Comparison of ENCODE assay signal across 9 cellular contexts in the genomic region with DNA sequence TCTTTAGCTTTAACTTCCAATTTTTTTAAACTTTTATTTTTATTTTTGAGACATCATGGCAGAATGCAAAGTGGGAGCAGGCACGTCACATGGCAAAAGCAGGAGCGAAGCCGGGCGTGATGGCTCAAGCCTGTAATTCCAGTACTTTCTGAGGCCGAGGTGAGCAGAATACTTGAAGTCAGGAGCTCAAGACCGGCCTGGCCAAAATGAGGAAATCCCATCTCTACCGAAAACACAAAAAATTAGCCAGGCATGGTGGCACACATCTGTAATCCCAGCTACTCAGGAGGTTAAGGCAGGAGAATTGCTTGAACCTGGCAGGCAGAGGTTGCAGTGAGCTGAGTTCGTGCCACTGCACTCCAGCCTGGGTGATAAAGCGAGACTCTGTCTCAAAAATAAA. TPM values are rescaled to one million over a fixed set of nuclear protein-coding genes. Genes with fewer than 3 reads are reported as not detected.
DNase-seq lines count a peak whose midpoint lies in the region; ATAC-seq and TF ChIP-seq lines count a peak whose summit lies in the region.
"Not testable (repeated sequence)": the region's sequence is repeated elsewhere in the genome, so short reads cannot be mapped to it uniquely, and the experiment has no call there.
"Had no signal": no experiment of that assay in that cellular context is flagged by ENCODE, and none has a peak within 500 bp of the region (broad histone marks: within the 10 kb centered on the region; RNA-seq: fewer than 3 reads in every experiment).

No MANE protein-coding gene starts in this region.

- H3K36me3 Mint-ChIP-seq in activated CD8-positive, alpha-beta T cell treated with anti-CD3 and anti-CD28 coated beads, Interleukin-2, amount 10 ng/mL, durations not matched to agents 7 days and 5 days (ENCODE audit: low read depth); osteocyte (ENCODE audit: unreplicated experiment): not testable (repeated sequence)

- not testable (repeated sequence) for TF ChIP-seq CTCF in osteocyte (IDR thresholded peaks at IDR 0.05)

- not testable (repeated sequence) for H3K4me1 Mint-ChIP-seq in activated CD8-positive, alpha-beta T cell treated with anti-CD3 and anti-CD28 coated beads, Interleukin-2, amount 10 ng/mL, durations not matched to agents 7 days and 5 days (ENCODE audit: low read depth); osteocyte (ENCODE audit: unreplicated experiment)

- not testable (repeated sequence) for H3K27ac Mint-ChIP-seq in activated CD8-positive, alpha-beta T cell treated with anti-CD3 and anti-CD28 coated beads, Interleukin-2, amount 10 ng/mL, durations not matched to agents 7 days and 5 days; osteocyte (ENCODE audit: unreplicated experiment)

- DNase-seq in activated CD8-positive, alpha-beta T cell treated with anti-CD3 and anti-CD28 coated beads, Interleukin-2, amount 10 ng/mL, durations not matched to agents 7 days and 5 days: peak; percentile 2
- peak; percentile 46 for DNase-seq in osteocyte (ENCODE audit: extremely low spot score, unreplicated experiment)

- POLR2A ChIA-PET in activated CD8-positive, alpha-beta T cell treated with anti-CD3 and anti-CD28 coated beads, Interleukin-2, amount 10 ng/mL, durations not matched to agents 7 days and 5 days (lab: Charles Lee): not testable (repeated sequence)

- not testable (repeated sequence) for H3K9me3 Mint-ChIP-seq in activated CD8-positive, alpha-beta T cell treated with anti-CD3 and anti-CD28 coated beads, Interleukin-2, amount 10 ng/mL, durations not matched to agents 7 days and 5 days (ENCODE audit: insufficient read depth); osteocyte (ENCODE audit: unreplicated experiment)

- ATAC-seq in GM18861 (IDR thresholded peaks at IDR 0.05; ENCODE audit: unreplicated experiment) (peak; percentile 51), GM18909 (IDR thresholded peaks at IDR 0.05; ENCODE audit: poor library complexity, unreplicated experiment) (peak; percentile 67), GM21529 (IDR thresholded peaks at IDR 0.05; ENCODE audit: unreplicated experiment) (peak; percentile 66), HG02870 (IDR thresholded peaks at IDR 0.05; ENCODE audit: unreplicated experiment) (peak; percentile 43), HG03175 (IDR thresholded peaks at IDR 0.05; ENCODE audit: unreplicated experiment) (peak; percentile 34)
- ATAC-seq in activated CD8-positive, alpha-beta T cell treated with anti-CD3 and anti-CD28 coated beads, Interleukin-2, amount 10 ng/mL, durations not matched to agents 7 days and 5 days: not testable (repeated sequence)

- CTCF ChIA-PET in activated CD8-positive, alpha-beta T cell treated with anti-CD3 and anti-CD28 coated beads, Interleukin-2, amount 10 ng/mL, durations not matched to agents 7 days and 5 days (lab: Charles Lee): not testable (repeated sequence)

- not testable (repeated sequence) for H3K27me3 Mint-ChIP-seq in activated CD8-positive, alpha-beta T cell treated with anti-CD3 and anti-CD28 coated beads, Interleukin-2, amount 10 ng/mL, durations not matched to agents 7 days and 5 days (ENCODE audit: low read depth)
- H3K27me3 Mint-ChIP-seq in osteocyte (ENCODE audit: unreplicated experiment): peaks cover 48% of the 10 kb centered on the region

- H3K4me3 Mint-ChIP-seq in activated CD8-positive, alpha-beta T cell treated with anti-CD3 and anti-CD28 coated beads, Interleukin-2, amount 10 ng/mL, durations not matched to agents 7 days and 5 days; osteocyte (ENCODE audit: unreplicated experiment): not testable (repeated sequence)

RNA-seq across cellular contexts. Expression of a gene that starts 14.7 kb away (rescaled TPM):
- 100 to 1,000 TPM; 163 to 168 TPM for total RNA-seq in activated CD8-positive, alpha-beta T cell treated with anti-CD3 and anti-CD28 coated beads, Interleukin-2, amount 10 ng/mL, durations not matched to agents 7 days and 5 days
- total RNA-seq in osteocyte: 110 and 114 TPM in 2 replicates
- total RNA-seq: Calu3, HT1080 had no signal
